Comparison of ENCODE assay signal across 17 cellular contexts in the genomic region with DNA sequence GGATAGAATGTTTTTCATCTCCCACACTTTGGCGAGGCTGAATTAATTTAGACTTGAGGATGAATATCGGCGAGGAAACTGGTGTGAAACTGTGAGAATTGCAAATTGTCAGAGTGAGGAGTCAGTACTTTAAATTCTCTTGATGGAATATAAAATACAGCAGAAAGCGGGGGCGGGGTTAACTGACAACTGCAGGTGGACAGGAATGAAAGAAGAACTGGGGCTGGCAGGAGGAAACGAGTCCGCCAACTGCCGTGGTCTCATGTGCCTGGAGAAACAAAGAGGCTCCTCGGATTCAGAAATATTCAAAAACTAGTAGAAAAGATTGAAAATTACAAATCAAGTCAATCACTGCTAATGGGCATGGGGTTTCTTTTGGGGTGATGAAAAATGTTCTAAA. TPM values are rescaled to one million over a fixed set of nuclear protein-coding genes. Genes with fewer than 3 reads are reported as not detected.
DNase-seq lines count a peak whose midpoint lies in the region; ATAC-seq, FAIRE-seq and TF ChIP-seq lines count a peak whose summit lies in the region.
"Had no signal": no experiment of that assay in that cellular context is flagged by ENCODE, and none has a peak within 500 bp of the region (broad histone marks: within the 10 kb centered on the region; RNA-seq: fewer than 3 reads in every experiment).

No MANE protein-coding gene starts in this region.

- H3K9me3 ChIP-seq in BLaER1, result peaks cover 12% of the 10 kb centered on the region; the same call in 1 of the 2 replicates
- H3K9me3 ChIP-seq in keratinocyte (ENCODE audit: control insufficient read depth, low read depth, low read length), result no peaks in the 10 kb centered on the region
- H3K9me3 ChIP-seq: upper lobe of left lung had no signal

- dilution Hi-C loops in keratinocyte (cut with MboI; ENCODE audit: extremely low pct_ligation_motif_present, low sequenced_read_pairs), result no loop called here

- no peaks in the 10 kb centered on the region for H3K27me3 ChIP-seq in BLaER1
- no peaks in the 10 kb centered on the region for H3K27me3 ChIP-seq in HL-60 (ENCODE audit: insufficient read depth, poor library complexity, severe bottlenecking)
- H3K27me3 ChIP-seq in keratinocyte (ENCODE audit: control insufficient read depth, extremely low read depth, insufficient read depth, low read length), result no peaks in the 10 kb centered on the region
- H3K27me3 ChIP-seq: upper lobe of left lung had no signal

- H3K4me1 ChIP-seq in BLaER1, result peaks cover 30% of the 10 kb centered on the region
- H3K4me1 ChIP-seq in keratinocyte (ENCODE audit: control insufficient read depth, extremely low read depth, insufficient read depth, low read length), result no peaks in the 10 kb centered on the region

- no peaks in the 10 kb centered on the region for H3K79me2 ChIP-seq in keratinocyte (ENCODE audit: control insufficient read depth, insufficient read depth, low read length)

- no peaks in the 10 kb centered on the region for H3K36me3 ChIP-seq in BLaER1
- no peaks in the 10 kb centered on the region for H3K36me3 ChIP-seq in keratinocyte (ENCODE audit: control insufficient read depth in 2 of 2, extremely low read depth in 1 of 2, insufficient read depth in 2 of 2, low read length in 2 of 2)
- H3K36me3 ChIP-seq: upper lobe of left lung had no signal

- FAIRE-seq in keratinocyte (lab: Jason Lieb, UNC), result peak; percentile 23
- FAIRE-seq: D721Med had no signal

- H3K9ac ChIP-seq in BLaER1 (no peak overlapping the region), keratinocyte (ENCODE audit: control insufficient read depth, extremely low read depth, insufficient read depth, low read length) (no peak overlapping the region)

- H3K27ac ChIP-seq in BLaER1 (peak overlapping the region; percentile 60), HL-60 (replicated peaks) (peak overlapping the region; percentile 20; the same call in 1 of the 2 replicates), keratinocyte (ENCODE audit: control insufficient read depth, insufficient read depth, low read length) (no peak overlapping the region)

- peak overlapping the region; percentile 59 for H3K4me2 ChIP-seq in BLaER1
- no peak overlapping the region for H3K4me2 ChIP-seq in keratinocyte (ENCODE audit: control insufficient read depth, extremely low read depth, insufficient read depth, low read depth, low read length)
- H3K4me2 ChIP-seq: smooth muscle cell had no signal

- H3K4me3 ChIP-seq in BLaER1 (0 out of 2 replicates have a peak overlapping the region, but pooled peaks have one; percentile 3), HL-60 (replicated peaks; ENCODE audit: insufficient read depth, low read length) (no peak overlapping the region), keratinocyte (ENCODE audit: control insufficient read depth in 2 of 3, extremely low read depth in 1 of 3, insufficient read depth in 2 of 3, low read depth in 1 of 3, low read length in 3 of 3) (no peak overlapping the region)
- H3K4me3 ChIP-seq: smooth muscle cell, upper lobe of left lung had no signal

- H4K20me1 ChIP-seq in BLaER1 (no peaks in the 10 kb centered on the region), keratinocyte (ENCODE audit: control insufficient read depth, extremely low read depth, insufficient read depth, low read length) (no peaks in the 10 kb centered on the region)

- no peaks in the 10 kb centered on the region for H3K9me1 ChIP-seq in keratinocyte (ENCODE audit: control insufficient read depth, extremely low read depth, insufficient read depth, low read length)

- peak; percentile 50 for ATAC-seq in GM21360 (IDR thresholded peaks at IDR 0.05; ENCODE audit: unreplicated experiment)
- ATAC-seq in HG03159 (IDR thresholded peaks at IDR 0.05; ENCODE audit: unreplicated experiment), result no peak
- ATAC-seq in GM21528 (IDR thresholded peaks at IDR 0.05; ENCODE audit: low FRiP score, unreplicated experiment), result no peak
- ATAC-seq: natural killer cell treated with Interleukin-12 subunit alpha and Interleukin-12 subunit beta and Interleukin-15 and Interleukin-18, amount 100 ng/mL, for 72 hours had no signal

- DNase-seq in HL-60 (ENCODE audit: low read depth in 1 of 2, low spot score in 1 of 2) (peak in 1 of 2 experiments; percentile 50), keratinocyte (ENCODE audit: low read depth, low spot score) (no peak), dedifferentiated amniotic fluid mesenchymal stem cell (ENCODE audit: extremely low spot score) (no peak)
- no peak for DNase-seq in stimulated activated CD4-positive, alpha-beta T cell treated with anti-CD3 and anti-CD28 coated beads, Interleukin-15, amount 100 ng/mL, for 24 hours
- DNase-seq: activated CD4-positive, alpha-beta T cell treated with anti-CD3 and anti-CD28 coated beads for 4 hours; activated gamma-delta T cell treated with Interleukin-2 at 50 U/mL for 16 hours; kidney glomerular epithelial cell; NCI-H1436; NCI-H748 treated with DMSO at 0.1 percent for 48 hours; upper lobe of left lung had no signal

- TF ChIP-seq CTCF in HL-60 (IDR thresholded peaks at IDR 0.05; ENCODE audit: insufficient read depth, low read length) (no peak), keratinocyte (optimal IDR thresholded peaks at IDR 0.05 in 1 of 3, IDR thresholded peaks at IDR 0.05 in 1 of 3, conservative IDR thresholded peaks at IDR 0.05 in 1 of 3; ENCODE audit: extremely low read depth in 1 of 3, insufficient read depth in 2 of 3, low read length in 3 of 3) (no peak)

- no peak overlapping the region for H2AFZ ChIP-seq in keratinocyte (ENCODE audit: control insufficient read depth, low read length)

RNA-seq across cellular contexts. Expression of a gene that starts 44.3 kb away (rescaled TPM):
- not detected in 3 replicates for polyA plus RNA-seq in keratinocyte
- polyA plus RNA-seq in keratinocyte (2011; ENCODE audit: low read depth), result not detected
- polyA plus RNA-seq in keratinocyte (2011; cell fraction: cytosol; rRNA removed), result not detected in 2 replicates
- polyA plus RNA-seq in keratinocyte (2011; cell fraction: nucleus; rRNA removed), result not detected in 2 replicates
- polyA plus RNA-seq in keratinocyte (2012; ENCODE audit: low replicate concordance), result not detected in 2 replicates
- polyA minus RNA-seq in keratinocyte, result not detected in 3 replicates
- polyA minus RNA-seq in keratinocyte (2011; cell fraction: cytosol; rRNA and poly(A)+ RNA removed), result not detected
- polyA minus RNA-seq in keratinocyte (2011; cell fraction: nucleus; rRNA and poly(A)+ RNA removed), result not detected in 2 replicates

RNA-seq across cellular contexts. Expression of a gene that starts 59.8 kb away (rescaled TPM):
- 40.0 to 68.8 TPM (median 53.3 TPM) in 3 replicates for polyA plus RNA-seq in keratinocyte
- 15.8 TPM for polyA plus RNA-seq in keratinocyte (2011; ENCODE audit: low read depth)
- polyA plus RNA-seq in keratinocyte (2011; cell fraction: cytosol; rRNA removed), result 42.7 and 85.4 TPM in 2 replicates
- polyA plus RNA-seq in keratinocyte (2011; cell fraction: nucleus; rRNA removed), result 39.9 and 43.0 TPM in 2 replicates
- 30.7 and 44.8 TPM in 2 replicates for polyA plus RNA-seq in keratinocyte (2012; ENCODE audit: low replicate concordance)
- polyA minus RNA-seq in keratinocyte, result 16.1 to 52.8 TPM (median 31.9 TPM) in 3 replicates
- 20.0 TPM for polyA minus RNA-seq in keratinocyte (2011; cell fraction: cytosol; rRNA and poly(A)+ RNA removed)
- 16.9 and 36.3 TPM in 2 replicates for polyA minus RNA-seq in keratinocyte (2011; cell fraction: nucleus; rRNA and poly(A)+ RNA removed)
